17 cellular contexts compared by ENCODE assay signal in genomic region chr2:223102040-223102899, GRCh38. TPM values are rescaled to one million over a fixed set of nuclear protein-coding genes. Genes with fewer than 3 reads are reported as not detected.
DNase-seq lines count a peak whose midpoint lies in the region; ATAC-seq, FAIRE-seq and TF ChIP-seq lines count a peak whose summit lies in the region.
"Had no signal": no experiment of that assay in that cellular context is flagged by ENCODE, and none has a peak within 500 bp of the region (broad histone marks: within the 10 kb centered on the region; RNA-seq: fewer than 3 reads in every experiment).

No MANE protein-coding gene starts in this region.

- no peaks in the 10 kb centered on the region for H3K27me3 ChIP-seq in BLaER1
- H3K27me3 ChIP-seq in Panc1 (ENCODE audit: control insufficient read depth, insufficient read depth, low read length) = no peaks in the 10 kb centered on the region
- no peaks in the 10 kb centered on the region for H3K27me3 ChIP-seq in left ventricle myocardium inferior (ENCODE audit: low read depth)

- H3K27ac Mint-ChIP-seq in activated T-helper 2 cell treated with anti-CD3 and anti-CD28 coated beads, Interferon-gamma antibody, Interleukin-2, Interleukin-4, amounts not matched to agents 10 μg/mL and 5 μg/mL and 100 μg/mL, durations not matched to agents 14 hours and 24 hours and 36 hours = no peak overlapping the region
- H3K27ac Mint-ChIP-seq: activated CD4-positive, alpha-beta T cell treated with anti-CD3 and anti-CD28 coated beads, Interleukin-2, amount 10 ng/mL, durations not matched to agents 7 days and 5 days; activated T-helper 1 cell treated with anti-CD3 and anti-CD28 coated beads, Interleukin-12 subunit alpha, Interleukin-12 subunit beta, Interleukin-2, Interleukin-4 antibody, amounts not matched to agents 30 ng/mL and 10 ng/mL and 1 ng/mL, durations not matched to agents 14 hours and 24 hours and 36 hours; naive B cell; T-helper 1 cell treated with Interleukin-12 subunit alpha and Interleukin-12 subunit beta and Interleukin-4 antibody, amounts not matched to agents 30 μg/mL and 1 μg/mL, for 36 hours had no signal

- no peak overlapping the region for H3K9ac ChIP-seq in BLaER1

- ATAC-seq in HG02610 (IDR thresholded peaks at IDR 0.05; ENCODE audit: unreplicated experiment) = peak; percentile 4
- ATAC-seq in Panc1 = no peak; the same call in 1 of the 2 replicates

- H4K20me1 ChIP-seq in BLaER1 = no peaks in the 10 kb centered on the region

- DNase-seq in Panc1 (ENCODE audit: low read depth, low spot score) (no peak), left ventricle myocardium inferior (no peak), SIG-M5 treated with dmso at 0.1 percent for 504 hours (lab: John Stamatoyannopoulos, UW; ENCODE audit: unreplicated experiment) (no peak), globus pallidus (ENCODE audit: low spot score) (no peak), frontal cortex (ENCODE audit: low spot score in 2 of 2) (no peak)
- no peak for DNase-seq in activated T-helper 2 cell treated with anti-CD3 and anti-CD28 coated beads, Interferon-gamma antibody, Interleukin-2, Interleukin-4, amounts not matched to agents 10 μg/mL and 5 μg/mL and 100 μg/mL, durations not matched to agents 14 hours and 24 hours and 36 hours (ENCODE audit: low spot score)
- DNase-seq: activated CD4-positive, alpha-beta T cell treated with anti-CD3 and anti-CD28 coated beads, Interleukin-2, amount 10 ng/mL, durations not matched to agents 7 days and 5 days; GF-D8; naive B cell; NCI-H1417 treated with DMSO at 0.1 percent for 48 hours; stimulated activated CD4-positive, alpha-beta T cell treated with anti-CD3 and anti-CD28 coated beads, Interleukin-4, amount 100 ng/mL, for 1 hour; stimulated activated naive CD4-positive, alpha-beta T cell had no signal

- H3K4me1 Mint-ChIP-seq in activated T-helper 2 cell treated with anti-CD3 and anti-CD28 coated beads, Interferon-gamma antibody, Interleukin-2, Interleukin-4, amounts not matched to agents 10 μg/mL and 5 μg/mL and 100 μg/mL, durations not matched to agents 14 hours and 24 hours and 36 hours (ENCODE audit: low read depth) = no peaks in the 10 kb centered on the region
- H3K4me1 Mint-ChIP-seq: activated CD4-positive, alpha-beta T cell treated with anti-CD3 and anti-CD28 coated beads, Interleukin-2, amount 10 ng/mL, durations not matched to agents 7 days and 5 days; naive B cell had no signal

- CTCF ChIA-PET in Panc1 (lab: Charles Lee) = no interaction called here

- H3K36me3 ChIP-seq in BLaER1 (no peaks in the 10 kb centered on the region), Panc1 (ENCODE audit: control insufficient read depth, insufficient read depth, low read length) (no peaks in the 10 kb centered on the region), left ventricle myocardium inferior (no peaks in the 10 kb centered on the region)

- H3K27ac ChIP-seq in BLaER1 (no peak overlapping the region), Panc1 (ENCODE audit: low read length) (no peak overlapping the region), left ventricle myocardium inferior (replicated peaks) (peak overlapping the region; percentile 47)

- H3K4me3 Mint-ChIP-seq in activated T-helper 2 cell treated with anti-CD3 and anti-CD28 coated beads, Interferon-gamma antibody, Interleukin-2, Interleukin-4, amounts not matched to agents 10 μg/mL and 5 μg/mL and 100 μg/mL, durations not matched to agents 14 hours and 24 hours and 36 hours (ENCODE audit: low read depth) = no peak overlapping the region
- H3K4me3 Mint-ChIP-seq: activated CD4-positive, alpha-beta T cell treated with anti-CD3 and anti-CD28 coated beads, Interleukin-2, amount 10 ng/mL, durations not matched to agents 7 days and 5 days; activated T-helper 1 cell treated with anti-CD3 and anti-CD28 coated beads, Interleukin-12 subunit alpha, Interleukin-12 subunit beta, Interleukin-2, Interleukin-4 antibody, amounts not matched to agents 30 ng/mL and 10 ng/mL and 1 ng/mL, durations not matched to agents 14 hours and 24 hours and 36 hours; naive B cell; T-helper 1 cell treated with Interleukin-12 subunit alpha and Interleukin-12 subunit beta and Interleukin-4 antibody, amounts not matched to agents 30 μg/mL and 1 μg/mL, for 36 hours had no signal

- intact Hi-C loops in Panc1 (cut with micrococcal nuclease; ENCODE audit: unreplicated experiment) (no loop called here), left ventricle myocardium inferior (cut with micrococcal nuclease) (no loop called here)
- intact Hi-C loops in activated T-helper 2 cell treated with anti-CD3 and anti-CD28 coated beads, Interferon-gamma antibody, Interleukin-2, Interleukin-4, amounts not matched to agents 10 μg/mL and 5 μg/mL and 100 μg/mL, durations not matched to agents 14 hours and 24 hours and 36 hours (cut with micrococcal nuclease) = loop anchor here (10.0 kb wide), 1 partner anchor 127 kb away; no protein-coding TSS in a partner anchor

- no peaks in the 10 kb centered on the region for H3K36me3 Mint-ChIP-seq in activated T-helper 2 cell treated with anti-CD3 and anti-CD28 coated beads, Interferon-gamma antibody, Interleukin-2, Interleukin-4, amounts not matched to agents 10 μg/mL and 5 μg/mL and 100 μg/mL, durations not matched to agents 14 hours and 24 hours and 36 hours (ENCODE audit: low read depth)
- H3K36me3 Mint-ChIP-seq: naive B cell had no signal

- TF ChIP-seq CTCF in Panc1 (IDR thresholded peaks at IDR 0.05) = peak; percentile 47
- TF ChIP-seq CTCF in left ventricle myocardium inferior (IDR thresholded peaks at IDR 0.05; ENCODE audit: borderline replicate concordance) = no peak

- H3K9me3 Mint-ChIP-seq in activated T-helper 2 cell treated with anti-CD3 and anti-CD28 coated beads, Interferon-gamma antibody, Interleukin-2, Interleukin-4, amounts not matched to agents 10 μg/mL and 5 μg/mL and 100 μg/mL, durations not matched to agents 14 hours and 24 hours and 36 hours = no peaks in the 10 kb centered on the region
- H3K9me3 Mint-ChIP-seq: activated CD4-positive, alpha-beta T cell treated with anti-CD3 and anti-CD28 coated beads, Interleukin-2, amount 10 ng/mL, durations not matched to agents 7 days and 5 days; activated T-helper 1 cell treated with anti-CD3 and anti-CD28 coated beads, Interleukin-12 subunit alpha, Interleukin-12 subunit beta, Interleukin-2, Interleukin-4 antibody, amounts not matched to agents 30 ng/mL and 10 ng/mL and 1 ng/mL, durations not matched to agents 14 hours and 24 hours and 36 hours; naive B cell; T-helper 1 cell treated with Interleukin-12 subunit alpha and Interleukin-12 subunit beta and Interleukin-4 antibody, amounts not matched to agents 30 μg/mL and 1 μg/mL, for 36 hours had no signal

- H3K4me2 ChIP-seq in BLaER1 = peak overlapping the region; percentile 43

- in situ Hi-C loops in Panc1 (cut with HindIII; ENCODE audit: low pct_unique_long_range_greater_than_20kb, low sequenced_read_pairs) = no loop called here

- H3K27me3 Mint-ChIP-seq in activated T-helper 2 cell treated with anti-CD3 and anti-CD28 coated beads, Interferon-gamma antibody, Interleukin-2, Interleukin-4, amounts not matched to agents 10 μg/mL and 5 μg/mL and 100 μg/mL, durations not matched to agents 14 hours and 24 hours and 36 hours (ENCODE audit: low read depth) = no peaks in the 10 kb centered on the region
- H3K27me3 Mint-ChIP-seq: activated CD4-positive, alpha-beta T cell treated with anti-CD3 and anti-CD28 coated beads, Interleukin-2, amount 10 ng/mL, durations not matched to agents 7 days and 5 days had no signal

- no peaks in the 10 kb centered on the region for H3K9me3 ChIP-seq in BLaER1
- H3K9me3 ChIP-seq in Panc1 (ENCODE audit: control insufficient read depth, insufficient read depth, low read depth, low read length) = no peaks in the 10 kb centered on the region
- no peaks in the 10 kb centered on the region for H3K9me3 ChIP-seq in left ventricle myocardium inferior (replicated peaks)

- no TSS peak for BruUV-seq in Panc1 (replicated peaks; lab: Mats Ljungman, UMichigan)

- FAIRE-seq in frontal cortex (lab: Jason Lieb, UNC) = no peak
- FAIRE-seq: islet of Langerhans had no signal

- POLR2A ChIA-PET in Panc1 (lab: Charles Lee) = no interaction called here

- H3K4me1 ChIP-seq in BLaER1 (peaks cover 21% of the 10 kb centered on the region), Panc1 (ENCODE audit: control insufficient read depth, insufficient read depth, low read length) (no peaks in the 10 kb centered on the region), left ventricle myocardium inferior (peaks cover 25% of the 10 kb centered on the region)

- no peak overlapping the region for H3K4me3 ChIP-seq in BLaER1
- no peak overlapping the region for H3K4me3 ChIP-seq in Panc1 (ENCODE audit: low read depth in 2 of 2, low read length in 2 of 2)
- H3K4me3 ChIP-seq in left ventricle myocardium inferior = no peak overlapping the region

RNA-seq across cellular contexts. Expression of gene KCNE4, which starts 50.3 kb away (rescaled TPM):
- total RNA-seq in Panc1 (2021; ENCODE audit: unreplicated experiment) (0.21 TPM), left ventricle myocardium inferior (3.1 TPM), frontal cortex (2.4 TPM)
- polyA plus RNA-seq in Panc1 (2012; ENCODE audit: insufficient read length) = 0.19 TPM
- not detected in 2 replicates for total RNA-seq in activated T-helper 2 cell treated with anti-CD3 and anti-CD28 coated beads, Interferon-gamma antibody, Interleukin-2, Interleukin-4, amounts not matched to agents 10 μg/mL and 5 μg/mL and 100 μg/mL, durations not matched to agents 14 hours and 24 hours and 36 hours
- total RNA-seq: activated CD4-positive, alpha-beta T cell treated with anti-CD3 and anti-CD28 coated beads, Interleukin-2, amount 10 ng/mL, durations not matched to agents 7 days and 5 days; activated T-helper 1 cell treated with anti-CD3 and anti-CD28 coated beads, Interleukin-12 subunit alpha, Interleukin-12 subunit beta, Interleukin-2, Interleukin-4 antibody, amounts not matched to agents 30 ng/mL and 10 ng/mL and 1 ng/mL, durations not matched to agents 14 hours and 24 hours and 36 hours had no signal
